In genomic region chr18:9101730-9102390, GRCh38 we compare ENCODE assay signal across 8 cellular contexts. TPM values are rescaled to one million over a fixed set of nuclear protein-coding genes. Genes with fewer than 3 reads are reported as not detected.
A peak's percentile ranks its signal among the peaks of the same experiment; 100 is the strongest.
DNase-seq lines count a peak whose midpoint lies in the region; ATAC-seq, FAIRE-seq and TF ChIP-seq lines count a peak whose summit lies in the region.

No MANE protein-coding gene starts in this region.

- 0 out of 2 replicates have a peak, but pooled peaks cover 6% of the 10 kb centered on the region for H3K36me3 ChIP-seq in HUES64 (ENCODE audit: insufficient read depth, low read length)

- no peaks in the 10 kb centered on the region for H3K9me3 ChIP-seq in HUES64 (ENCODE audit: insufficient read depth, low read depth, low read length)

- H3K9ac ChIP-seq in HUES64 (ENCODE audit: low read depth, low read length): peak overlapping the region; percentile 34

- peaks cover 10% of the 10 kb centered on the region for H3K36me3 Mint-ChIP-seq in effector memory CD8-positive, alpha-beta T cell (ENCODE audit: insufficient read depth)

- peak overlapping the region; percentile 95 to 96 for H3K4me3 Mint-ChIP-seq in effector memory CD8-positive, alpha-beta T cell

- H3K27me3 ChIP-seq in HUES64 (ENCODE audit: insufficient read depth, low read length): no peaks in the 10 kb centered on the region

- no peak for TF ChIP-seq CTCF in C4-2B (conservative IDR thresholded peaks at IDR 0.05)

- H3K4me1 Mint-ChIP-seq in effector memory CD8-positive, alpha-beta T cell (ENCODE audit: low read depth in 2 of 2): peaks cover 44 to 53% of the 10 kb centered on the region in 2 donors

- in situ Hi-C loops in SK-MEL-5 (cut with HindIII; ENCODE audit: low pct_unique_long_range_greater_than_20kb, low sequenced_read_pairs): no loop called here

- no peaks in the 10 kb centered on the region for H3K9me3 Mint-ChIP-seq in effector memory CD8-positive, alpha-beta T cell

- DNase-seq in SK-MEL-5 (ENCODE audit: low read depth, low spot score) (peak; percentile 48), midbrain (lab: John Stamatoyannopoulos, UW) (peak; percentile 31), urothelium cell line (ENCODE audit: low spot score) (peak; percentile 47), NCI-H526 (lab: John Stamatoyannopoulos, UW) (no peak)
- DNase-seq in effector memory CD8-positive, alpha-beta T cell: no peak

- peak overlapping the region; percentile 97 for H3K4me3 ChIP-seq in HUES64 (ENCODE audit: low read length)

- H3K27ac ChIP-seq in C4-2B: peak overlapping the region; percentile 98
- peak overlapping the region; percentile 40; the same call in 1 of the 2 replicates for H3K27ac ChIP-seq in HUES64 (ENCODE audit: low read depth, low read length)

- H3K27me3 Mint-ChIP-seq in effector memory CD8-positive, alpha-beta T cell: no peaks in the 10 kb centered on the region

- FAIRE-seq in urothelium cell line (lab: Jason Lieb, UNC): no peak

- H3K27ac Mint-ChIP-seq in effector memory CD8-positive, alpha-beta T cell: peak overlapping the region; percentile 97 to 98

- WGBS in HUES64: 39% methylated on average over 8 of the region's 9 CpGs

- ATAC-seq in GM19324 (IDR thresholded peaks at IDR 0.05; ENCODE audit: low FRiP score, unreplicated experiment): peak; percentile 3
- ATAC-seq in effector memory CD8-positive, alpha-beta T cell (replicated peaks): peak; percentile 23

- peaks cover 48% of the 10 kb centered on the region for H3K4me1 ChIP-seq in HUES64 (ENCODE audit: insufficient read depth, low read length)

RNA-seq across cellular contexts. Expression of gene NDUFV2, which starts 0.6 kb away (rescaled TPM):
- polyA plus RNA-seq in HUES64 (2013, experiment 1 of 2): 184 TPM
- 186 TPM for polyA plus RNA-seq in HUES64 (2013, experiment 2 of 2)
- 221 and 273 TPM in 2 replicates for total RNA-seq in SK-MEL-5 (2014; rRNA removed; shearing (Covaris generic))
- 138 and 140 TPM in 2 replicates for polyA plus RNA-seq in SK-MEL-5 (2015; cell fraction: cytosol; rRNA removed)
- polyA plus RNA-seq in SK-MEL-5 (2015; cell fraction: nucleus; rRNA removed): 58.9 and 70.7 TPM in 2 replicates

RNA-seq across cellular contexts. Expression of gene ANKRD12, which starts 34.7 kb away (rescaled TPM):
- 14.0 TPM for polyA plus RNA-seq in HUES64 (2013, experiment 1 of 2)
- 18.3 TPM for polyA plus RNA-seq in HUES64 (2013, experiment 2 of 2)
- total RNA-seq in SK-MEL-5 (2014; rRNA removed; shearing (Covaris generic)): 33.1 and 41.5 TPM in 2 replicates
- polyA plus RNA-seq in SK-MEL-5 (2015; cell fraction: cytosol; rRNA removed): 3.0 and 10.4 TPM in 2 replicates
- 9.8 and 12.9 TPM in 2 replicates for polyA plus RNA-seq in SK-MEL-5 (2015; cell fraction: nucleus; rRNA removed)

Comparison
In these comparisons a context has a peak if more than half of its experiments do, and no peak if none do; other contexts are left out.
1. DNase-seq: peak in SK-MEL-5 (single experiment), midbrain (single experiment) and urothelium cell line (single experiment); none in effector memory CD8-positive, alpha-beta T cell (0 of 3) and NCI-H526 (0 of 2).